1 cellular context compared by ENCODE assay signal in genomic region chr2:197453914-197454398, GRCh38.
TF ChIP-seq lines count a peak whose summit lies in the region.

No MANE protein-coding gene starts in this region.

TF ChIP-seq in HepG2, 621 proteins besides CTCF, POLR2A, EP300 and RAD21 (continued from another document and continues in another):
- TF ChIP-seq, protein P1, sequence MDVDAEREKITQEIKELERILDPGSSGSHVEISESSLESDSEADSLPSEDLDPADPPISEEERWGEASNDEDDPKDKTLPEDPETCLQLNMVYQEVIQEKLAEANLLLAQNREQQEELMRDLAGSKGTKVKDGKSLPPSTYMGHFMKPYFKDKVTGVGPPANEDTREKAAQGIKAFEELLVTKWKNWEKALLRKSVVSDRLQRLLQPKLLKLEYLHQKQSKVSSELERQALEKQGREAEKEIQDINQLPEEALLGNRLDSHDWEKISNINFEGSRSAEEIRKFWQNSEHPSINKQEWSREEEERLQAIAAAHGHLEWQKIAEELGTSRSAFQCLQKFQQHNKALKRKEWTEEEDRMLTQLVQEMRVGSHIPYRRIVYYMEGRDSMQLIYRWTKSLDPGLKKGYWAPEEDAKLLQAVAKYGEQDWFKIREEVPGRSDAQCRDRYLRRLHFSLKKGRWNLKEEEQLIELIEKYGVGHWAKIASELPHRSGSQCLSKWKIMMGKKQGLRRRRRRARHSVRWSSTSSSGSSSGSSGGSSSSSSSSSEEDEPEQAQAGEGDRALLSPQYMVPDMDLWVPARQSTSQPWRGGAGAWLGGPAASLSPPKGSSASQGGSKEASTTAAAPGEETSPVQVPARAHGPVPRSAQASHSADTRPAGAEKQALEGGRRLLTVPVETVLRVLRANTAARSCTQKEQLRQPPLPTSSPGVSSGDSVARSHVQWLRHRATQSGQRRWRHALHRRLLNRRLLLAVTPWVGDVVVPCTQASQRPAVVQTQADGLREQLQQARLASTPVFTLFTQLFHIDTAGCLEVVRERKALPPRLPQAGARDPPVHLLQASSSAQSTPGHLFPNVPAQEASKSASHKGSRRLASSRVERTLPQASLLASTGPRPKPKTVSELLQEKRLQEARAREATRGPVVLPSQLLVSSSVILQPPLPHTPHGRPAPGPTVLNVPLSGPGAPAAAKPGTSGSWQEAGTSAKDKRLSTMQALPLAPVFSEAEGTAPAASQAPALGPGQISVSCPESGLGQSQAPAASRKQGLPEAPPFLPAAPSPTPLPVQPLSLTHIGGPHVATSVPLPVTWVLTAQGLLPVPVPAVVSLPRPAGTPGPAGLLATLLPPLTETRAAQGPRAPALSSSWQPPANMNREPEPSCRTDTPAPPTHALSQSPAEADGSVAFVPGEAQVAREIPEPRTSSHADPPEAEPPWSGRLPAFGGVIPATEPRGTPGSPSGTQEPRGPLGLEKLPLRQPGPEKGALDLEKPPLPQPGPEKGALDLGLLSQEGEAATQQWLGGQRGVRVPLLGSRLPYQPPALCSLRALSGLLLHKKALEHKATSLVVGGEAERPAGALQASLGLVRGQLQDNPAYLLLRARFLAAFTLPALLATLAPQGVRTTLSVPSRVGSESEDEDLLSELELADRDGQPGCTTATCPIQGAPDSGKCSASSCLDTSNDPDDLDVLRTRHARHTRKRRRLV (CRISPR knock-in tag; IDR thresholded peaks at IDR 0.05), result no peak
- TF ChIP-seq ZNF296 (CRISPR knock-in tag; conservative IDR thresholded peaks at IDR 0.05) (no peak), NR2F6 (IDR thresholded peaks at IDR 0.05) (no peak), NR2F6 (CRISPR knock-in tag; IDR thresholded peaks at IDR 0.05) (peak; percentile 17; the same call in 1 of the 2 replicates), HNF4A (CRISPR knock-in tag; IDR thresholded peaks at IDR 0.05) (0 out of 2 replicates have a peak, but pooled peaks have one; percentile 1), RFXAP (CRISPR knock-in tag; IDR thresholded peaks at IDR 0.05; ENCODE audit: borderline replicate concordance) (peak; percentile 98), SNAI1 (CRISPR knock-in tag; IDR thresholded peaks at IDR 0.05; ENCODE audit: borderline replicate concordance) (peak; percentile 64; the same call in 1 of the 2 replicates), ZNF605 (CRISPR knock-in tag; IDR thresholded peaks at IDR 0.05) (no peak; the same call in 1 of the 2 replicates), ZNF121 (CRISPR knock-in tag; IDR thresholded peaks at IDR 0.05) (0 out of 2 replicates have a peak, but pooled peaks have one; percentile 51), MIXL1 (CRISPR knock-in tag; IDR thresholded peaks at IDR 0.05) (peak; percentile 42; the same call in 1 of the 2 replicates), NCOR1 (IDR thresholded peaks at IDR 0.05; ENCODE audit: borderline replicate concordance, low read length) (no peak), MTA1 (CRISPR knock-in tag; IDR thresholded peaks at IDR 0.05; ENCODE audit: borderline replicate concordance) (no peak), REST (IDR thresholded peaks at IDR 0.05; ENCODE audit: borderline replicate concordance in 1 of 2, low read depth in 1 of 2, low read length in 2 of 2) (peak in 1 of 2 experiments; percentile 49; a peak in 1 of 4 replicates), POGZ (CRISPR knock-in tag; IDR thresholded peaks at IDR 0.05) (no peak; the same call in 1 of the 2 replicates), SAP130 (CRISPR knock-in tag; IDR thresholded peaks at IDR 0.05; ENCODE audit: low read depth) (peak; percentile 46), ZBTB3 (CRISPR knock-in tag; IDR thresholded peaks at IDR 0.05; ENCODE audit: borderline replicate concordance, low read depth) (no peak), HHEX (CRISPR knock-in tag; IDR thresholded peaks at IDR 0.05) (0 out of 2 replicates have a peak, but pooled peaks have one; percentile 4), DRAP1 (CRISPR knock-in tag; IDR thresholded peaks at IDR 0.05) (peak; percentile 60; the same call in 1 of the 2 replicates), MAZ (IDR thresholded peaks at IDR 0.05; ENCODE audit: borderline replicate concordance, low read depth, low read length) (no peak), MAZ (CRISPR knock-in tag; IDR thresholded peaks at IDR 0.05; ENCODE audit: low read depth) (peak; percentile 59; the same call in 1 of the 2 replicates), GFI1 (CRISPR knock-in tag; IDR thresholded peaks at IDR 0.05; ENCODE audit: borderline replicate concordance) (0 out of 2 replicates have a peak, but pooled peaks have one; percentile 64), MBD4 (IDR thresholded peaks at IDR 0.05; ENCODE audit: borderline replicate concordance, low read length) (no peak), HOXA5 (CRISPR knock-in tag; IDR thresholded peaks at IDR 0.05) (no peak)
- TF ChIP-seq, protein P2, sequence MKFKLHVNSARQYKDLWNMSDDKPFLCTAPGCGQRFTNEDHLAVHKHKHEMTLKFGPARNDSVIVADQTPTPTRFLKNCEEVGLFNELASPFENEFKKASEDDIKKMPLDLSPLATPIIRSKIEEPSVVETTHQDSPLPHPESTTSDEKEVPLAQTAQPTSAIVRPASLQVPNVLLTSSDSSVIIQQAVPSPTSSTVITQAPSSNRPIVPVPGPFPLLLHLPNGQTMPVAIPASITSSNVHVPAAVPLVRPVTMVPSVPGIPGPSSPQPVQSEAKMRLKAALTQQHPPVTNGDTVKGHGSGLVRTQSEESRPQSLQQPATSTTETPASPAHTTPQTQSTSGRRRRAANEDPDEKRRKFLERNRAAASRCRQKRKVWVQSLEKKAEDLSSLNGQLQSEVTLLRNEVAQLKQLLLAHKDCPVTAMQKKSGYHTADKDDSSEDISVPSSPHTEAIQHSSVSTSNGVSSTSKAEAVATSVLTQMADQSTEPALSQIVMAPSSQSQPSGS (CRISPR knock-in tag; IDR thresholded peaks at IDR 0.05), result 0 out of 2 replicates have a peak, but pooled peaks have one; percentile 11
- TF ChIP-seq, protein P3, sequence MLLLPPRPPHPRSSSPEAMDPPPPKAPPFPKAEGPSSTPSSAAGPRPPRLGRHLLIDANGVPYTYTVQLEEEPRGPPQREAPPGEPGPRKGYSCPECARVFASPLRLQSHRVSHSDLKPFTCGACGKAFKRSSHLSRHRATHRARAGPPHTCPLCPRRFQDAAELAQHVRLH (CRISPR knock-in tag; IDR thresholded peaks at IDR 0.05; ENCODE audit: borderline replicate concordance, low read depth), result peak; percentile 3; the same call in 1 of the 2 replicates
- TF ChIP-seq, protein P4, sequence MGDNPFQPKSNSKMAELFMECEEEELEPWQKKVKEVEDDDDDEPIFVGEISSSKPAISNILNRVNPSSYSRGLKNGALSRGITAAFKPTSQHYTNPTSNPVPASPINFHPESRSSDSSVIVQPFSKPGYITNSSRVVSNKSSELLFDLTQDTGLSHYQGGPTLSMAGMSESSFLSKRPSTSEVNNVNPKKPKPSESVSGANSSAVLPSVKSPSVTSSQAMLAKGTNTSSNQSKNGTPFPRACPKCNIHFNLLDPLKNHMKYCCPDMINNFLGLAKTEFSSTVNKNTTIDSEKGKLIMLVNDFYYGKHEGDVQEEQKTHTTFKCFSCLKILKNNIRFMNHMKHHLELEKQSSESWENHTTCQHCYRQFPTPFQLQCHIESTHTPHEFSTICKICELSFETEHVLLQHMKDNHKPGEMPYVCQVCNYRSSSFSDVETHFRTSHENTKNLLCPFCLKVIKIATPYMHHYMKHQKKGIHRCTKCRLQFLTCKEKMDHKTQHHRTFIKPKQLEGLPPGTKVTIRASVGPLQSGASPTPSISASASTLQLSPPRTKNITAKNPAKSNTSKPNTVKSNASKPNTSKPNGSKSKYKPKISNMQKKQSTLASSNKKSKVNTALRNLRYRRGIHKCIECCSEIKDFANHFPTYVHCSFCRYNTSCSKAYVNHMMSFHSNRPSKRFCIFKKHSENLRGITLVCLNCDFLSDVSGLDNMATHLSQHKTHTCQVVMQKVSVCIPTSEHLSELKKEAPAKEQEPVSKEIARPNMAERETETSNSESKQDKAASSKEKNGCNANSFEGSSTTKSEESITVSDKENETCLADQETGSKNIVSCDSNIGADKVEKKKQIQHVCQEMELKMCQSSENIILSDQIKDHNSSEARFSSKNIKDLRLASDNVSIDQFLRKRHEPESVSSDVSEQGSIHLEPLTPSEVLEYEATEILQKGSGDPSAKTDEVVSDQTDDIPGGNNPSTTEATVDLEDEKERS (CRISPR knock-in tag; IDR thresholded peaks at IDR 0.05), result peak; percentile 90; the same call in 1 of the 2 replicates
- TF ChIP-seq, protein P5, sequence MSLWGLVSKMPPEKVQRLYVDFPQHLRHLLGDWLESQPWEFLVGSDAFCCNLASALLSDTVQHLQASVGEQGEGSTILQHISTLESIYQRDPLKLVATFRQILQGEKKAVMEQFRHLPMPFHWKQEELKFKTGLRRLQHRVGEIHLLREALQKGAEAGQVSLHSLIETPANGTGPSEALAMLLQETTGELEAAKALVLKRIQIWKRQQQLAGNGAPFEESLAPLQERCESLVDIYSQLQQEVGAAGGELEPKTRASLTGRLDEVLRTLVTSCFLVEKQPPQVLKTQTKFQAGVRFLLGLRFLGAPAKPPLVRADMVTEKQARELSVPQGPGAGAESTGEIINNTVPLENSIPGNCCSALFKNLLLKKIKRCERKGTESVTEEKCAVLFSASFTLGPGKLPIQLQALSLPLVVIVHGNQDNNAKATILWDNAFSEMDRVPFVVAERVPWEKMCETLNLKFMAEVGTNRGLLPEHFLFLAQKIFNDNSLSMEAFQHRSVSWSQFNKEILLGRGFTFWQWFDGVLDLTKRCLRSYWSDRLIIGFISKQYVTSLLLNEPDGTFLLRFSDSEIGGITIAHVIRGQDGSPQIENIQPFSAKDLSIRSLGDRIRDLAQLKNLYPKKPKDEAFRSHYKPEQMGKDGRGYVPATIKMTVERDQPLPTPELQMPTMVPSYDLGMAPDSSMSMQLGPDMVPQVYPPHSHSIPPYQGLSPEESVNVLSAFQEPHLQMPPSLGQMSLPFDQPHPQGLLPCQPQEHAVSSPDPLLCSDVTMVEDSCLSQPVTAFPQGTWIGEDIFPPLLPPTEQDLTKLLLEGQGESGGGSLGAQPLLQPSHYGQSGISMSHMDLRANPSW (CRISPR knock-in tag; IDR thresholded peaks at IDR 0.05; ENCODE audit: borderline replicate concordance), result no peak
- TF ChIP-seq, protein P6, sequence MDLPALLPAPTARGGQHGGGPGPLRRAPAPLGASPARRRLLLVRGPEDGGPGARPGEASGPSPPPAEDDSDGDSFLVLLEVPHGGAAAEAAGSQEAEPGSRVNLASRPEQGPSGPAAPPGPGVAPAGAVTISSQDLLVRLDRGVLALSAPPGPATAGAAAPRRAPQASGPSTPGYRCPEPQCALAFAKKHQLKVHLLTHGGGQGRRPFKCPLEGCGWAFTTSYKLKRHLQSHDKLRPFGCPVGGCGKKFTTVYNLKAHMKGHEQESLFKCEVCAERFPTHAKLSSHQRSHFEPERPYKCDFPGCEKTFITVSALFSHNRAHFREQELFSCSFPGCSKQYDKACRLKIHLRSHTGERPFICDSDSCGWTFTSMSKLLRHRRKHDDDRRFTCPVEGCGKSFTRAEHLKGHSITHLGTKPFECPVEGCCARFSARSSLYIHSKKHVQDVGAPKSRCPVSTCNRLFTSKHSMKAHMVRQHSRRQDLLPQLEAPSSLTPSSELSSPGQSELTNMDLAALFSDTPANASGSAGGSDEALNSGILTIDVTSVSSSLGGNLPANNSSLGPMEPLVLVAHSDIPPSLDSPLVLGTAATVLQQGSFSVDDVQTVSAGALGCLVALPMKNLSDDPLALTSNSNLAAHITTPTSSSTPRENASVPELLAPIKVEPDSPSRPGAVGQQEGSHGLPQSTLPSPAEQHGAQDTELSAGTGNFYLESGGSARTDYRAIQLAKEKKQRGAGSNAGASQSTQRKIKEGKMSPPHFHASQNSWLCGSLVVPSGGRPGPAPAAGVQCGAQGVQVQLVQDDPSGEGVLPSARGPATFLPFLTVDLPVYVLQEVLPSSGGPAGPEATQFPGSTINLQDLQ (CRISPR knock-in tag; IDR thresholded peaks at IDR 0.05), result 0 out of 2 replicates have a peak, but pooled peaks have one; percentile 1
- TF ChIP-seq, protein P7, sequence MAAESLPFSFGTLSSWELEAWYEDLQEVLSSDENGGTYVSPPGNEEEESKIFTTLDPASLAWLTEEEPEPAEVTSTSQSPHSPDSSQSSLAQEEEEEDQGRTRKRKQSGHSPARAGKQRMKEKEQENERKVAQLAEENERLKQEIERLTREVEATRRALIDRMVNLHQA (CRISPR knock-in tag; IDR thresholded peaks at IDR 0.05), result no peak
- TF ChIP-seq, protein P8, sequence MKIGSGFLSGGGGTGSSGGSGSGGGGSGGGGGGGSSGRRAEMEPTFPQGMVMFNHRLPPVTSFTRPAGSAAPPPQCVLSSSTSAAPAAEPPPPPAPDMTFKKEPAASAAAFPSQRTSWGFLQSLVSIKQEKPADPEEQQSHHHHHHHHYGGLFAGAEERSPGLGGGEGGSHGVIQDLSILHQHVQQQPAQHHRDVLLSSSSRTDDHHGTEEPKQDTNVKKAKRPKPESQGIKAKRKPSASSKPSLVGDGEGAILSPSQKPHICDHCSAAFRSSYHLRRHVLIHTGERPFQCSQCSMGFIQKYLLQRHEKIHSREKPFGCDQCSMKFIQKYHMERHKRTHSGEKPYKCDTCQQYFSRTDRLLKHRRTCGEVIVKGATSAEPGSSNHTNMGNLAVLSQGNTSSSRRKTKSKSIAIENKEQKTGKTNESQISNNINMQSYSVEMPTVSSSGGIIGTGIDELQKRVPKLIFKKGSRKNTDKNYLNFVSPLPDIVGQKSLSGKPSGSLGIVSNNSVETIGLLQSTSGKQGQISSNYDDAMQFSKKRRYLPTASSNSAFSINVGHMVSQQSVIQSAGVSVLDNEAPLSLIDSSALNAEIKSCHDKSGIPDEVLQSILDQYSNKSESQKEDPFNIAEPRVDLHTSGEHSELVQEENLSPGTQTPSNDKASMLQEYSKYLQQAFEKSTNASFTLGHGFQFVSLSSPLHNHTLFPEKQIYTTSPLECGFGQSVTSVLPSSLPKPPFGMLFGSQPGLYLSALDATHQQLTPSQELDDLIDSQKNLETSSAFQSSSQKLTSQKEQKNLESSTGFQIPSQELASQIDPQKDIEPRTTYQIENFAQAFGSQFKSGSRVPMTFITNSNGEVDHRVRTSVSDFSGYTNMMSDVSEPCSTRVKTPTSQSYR (CRISPR knock-in tag; IDR thresholded peaks at IDR 0.05; ENCODE audit: borderline replicate concordance), result 0 out of 2 replicates have a peak, but pooled peaks have one; percentile 44
